ENCODE assay signal across 8 cellular contexts in genomic region chr12:49763006-49763591, GRCh38. TPM values are rescaled to one million over a fixed set of nuclear protein-coding genes. Genes with fewer than 3 reads are reported as not detected.
DNase-seq lines count a peak whose midpoint lies in the region; ATAC-seq and TF ChIP-seq lines count a peak whose summit lies in the region.

No MANE protein-coding gene starts in this region.

- peak; percentile 85 for TF ChIP-seq CTCF in GM12865 (IDR thresholded peaks at IDR 0.05; ENCODE audit: insufficient read depth, low read depth, low read length, missing control alignments)
- TF ChIP-seq CTCF in NB4 (IDR thresholded peaks at IDR 0.05; ENCODE audit: low read depth, low read length): peak; percentile 93

- H3K4me3 ChIP-seq in GM12865 (ENCODE audit: low read depth, low read length): no peak overlapping the region
- no peak overlapping the region for H3K4me3 ChIP-seq in NB4 (ENCODE audit: low read depth, low read length)
- no peak overlapping the region for H3K4me3 ChIP-seq in mesodermal cell (ENCODE audit: extremely low read depth, insufficient read depth, low read length, poor library complexity, severe bottlenecking)

- H3K36me3 ChIP-seq in mesodermal cell (ENCODE audit: control insufficient read depth, insufficient read depth, low read length): peaks cover 71% of the 10 kb centered on the region

- TF ChIP-seq POLR2A in NB4 (IDR thresholded peaks at IDR 0.05; ENCODE audit: extremely low read depth, insufficient read length): no peak

- peak; percentile 76 for DNase-seq in GM12865 (ENCODE audit: low read depth)
- peak; percentile 76 for DNase-seq in NB4 (ENCODE audit: low read depth)
- DNase-seq in activated CD4-positive, alpha-beta T cell treated with anti-CD3 and anti-CD28 coated beads, Interleukin-2, amount 50 U/mL, for 48 hours: peak; percentile 86 to 89
- DNase-seq in dermis microvascular lymphatic vessel endothelial cell (ENCODE audit: low read depth in 2 of 2): peak; percentile 43 to 84
- peak; percentile 71 to 76 for DNase-seq in stimulated activated CD8-positive, alpha-beta memory T cell treated with anti-CD3 and anti-CD28 coated beads, Interleukin-2, amount 100 ng/mL, for 48 hours (ENCODE audit: low read depth in 2 of 2)

- no peak for ATAC-seq in HG02840 (IDR thresholded peaks at IDR 0.05; ENCODE audit: low FRiP score, unreplicated experiment)
- ATAC-seq in GM21528 (IDR thresholded peaks at IDR 0.05; ENCODE audit: low FRiP score, unreplicated experiment): no peak

- WGBS in mesodermal cell (ENCODE audit: insufficient coverage in 2 of 2), 2 experiments: 43 to 63% methylated on average over 7 to 8 of the region's 8 CpGs

- no peaks in the 10 kb centered on the region for H3K9me3 ChIP-seq in mesodermal cell (ENCODE audit: control insufficient read depth, low read length)

- H3K4me1 ChIP-seq in mesodermal cell (ENCODE audit: control insufficient read depth, insufficient read depth, low read length, poor library complexity, severe bottlenecking): no peaks in the 10 kb centered on the region

- peak overlapping the region; percentile 42 for H3K27ac ChIP-seq in mesodermal cell (ENCODE audit: low read depth, low read length, severe bottlenecking)

RNA-seq across cellular contexts. Expression of gene TMBIM6, which starts 21.7 kb away (rescaled TPM):
- 272 and 419 TPM in 2 replicates for total RNA-seq in dermis microvascular lymphatic vessel endothelial cell
- polyA plus RNA-seq in mesodermal cell (2013, experiment 1 of 2): 440 TPM
- polyA plus RNA-seq in mesodermal cell (2013, experiment 2 of 2): 427 TPM

RNA-seq across cellular contexts. Expression of gene FMNL3, which starts 55.9 kb away (rescaled TPM):
- 70.0 and 71.4 TPM in 2 replicates for total RNA-seq in dermis microvascular lymphatic vessel endothelial cell
- polyA plus RNA-seq in mesodermal cell (2013, experiment 1 of 2): 45.1 TPM
- polyA plus RNA-seq in mesodermal cell (2013, experiment 2 of 2): 35.3 TPM
